ENCODE assay signal across 8 cellular contexts in the genomic region with DNA sequence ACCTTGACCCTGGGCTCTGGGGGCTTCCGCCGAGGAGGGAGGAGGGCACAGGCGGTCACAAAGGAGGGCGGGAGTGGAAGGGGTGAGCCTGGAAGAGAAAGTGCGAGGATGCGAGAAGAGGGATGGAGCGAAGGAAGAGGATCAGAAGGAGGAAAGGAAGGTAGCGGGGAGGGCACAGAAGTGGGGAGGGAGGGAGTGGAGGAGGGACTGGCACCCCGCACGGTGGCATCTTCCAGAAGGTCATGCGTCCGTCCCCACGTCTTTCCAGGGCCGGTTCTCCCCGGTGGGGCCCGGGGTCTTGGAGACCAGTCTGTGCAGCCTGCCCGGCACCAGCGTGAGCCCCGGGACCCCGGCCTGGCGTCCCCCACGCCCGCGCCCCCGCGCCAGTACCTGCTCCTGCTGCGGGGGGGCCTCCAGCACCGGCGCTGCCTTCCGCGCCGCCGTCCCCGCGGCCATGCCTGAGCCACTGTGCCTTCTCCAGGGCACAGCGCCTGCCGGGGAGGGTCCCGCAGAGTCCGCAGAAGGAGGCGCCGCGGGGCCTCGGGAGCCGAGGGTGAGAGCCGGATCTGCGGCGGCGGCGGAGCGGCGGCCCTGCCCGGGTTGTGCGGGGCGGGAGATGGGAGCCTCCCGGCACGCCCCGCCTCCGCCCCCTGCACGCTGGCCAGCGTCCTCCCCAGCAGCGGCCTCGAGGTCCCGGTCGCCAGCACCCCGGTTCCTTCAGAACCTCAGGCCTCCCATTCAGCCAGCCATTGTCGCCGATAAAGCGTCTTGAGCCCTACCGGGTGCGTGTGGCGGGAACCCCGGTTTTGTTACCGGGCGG. TPM values are rescaled to one million over a fixed set of nuclear protein-coding genes. Genes with fewer than 3 reads are reported as not detected.
A peak's percentile ranks its signal among the peaks of the same experiment; 100 is the strongest.
DNase-seq lines count a peak whose midpoint lies in the region; ATAC-seq and TF ChIP-seq lines count a peak whose summit lies in the region.

A gene (minus strand): TSS at position 618 of the 820 bp plus-strand sequence. CDS start 162 bp downstream, at position 456.

- DNase-seq in ACHN (peak; percentile 9), MM.1S (no peak), chondrocyte (ENCODE audit: low spot score) (no peak), lung (ENCODE audit: low spot score) (no peak), testis (no peak), A172 (ENCODE audit: low spot score) (no peak), NCI-H1105 (lab: John Stamatoyannopoulos, UW) (no peak)

- H2AFZ ChIP-seq in MM.1S (ENCODE audit: low read length), result 0 out of 2 replicates have a peak within 1 kb of the TSS, but pooled peaks have one; percentile 16

- no peaks in the 10 kb centered on the region for H3K36me3 ChIP-seq in MM.1S (replicated peaks; ENCODE audit: insufficient read depth, low read length)
- no peaks in the 10 kb centered on the region for H3K36me3 ChIP-seq in lung (ENCODE audit: control insufficient read depth in 2 of 2, insufficient read depth in 2 of 2, low read length in 2 of 2)
- H3K36me3 ChIP-seq in testis (ENCODE audit: low read depth, missing control alignments), result no peaks in the 10 kb centered on the region

- H3K27me3 ChIP-seq in MM.1S (replicated peaks; ENCODE audit: insufficient read depth, low read length) (no peaks in the 10 kb centered on the region), lung (ENCODE audit: control insufficient read depth, insufficient read depth) (no peaks in the 10 kb centered on the region), testis (no peaks in the 10 kb centered on the region)

- no peaks in the 10 kb centered on the region for H3K9me3 ChIP-seq in MM.1S (replicated peaks; ENCODE audit: insufficient read depth, low read length)
- peaks cover 0 to 6% of the 10 kb centered on the region in 2 donors for H3K9me3 ChIP-seq in lung (ENCODE audit: control insufficient read depth in 2 of 2, insufficient read depth in 1 of 2, low read length in 1 of 2)
- H3K9me3 ChIP-seq in testis, result no peaks in the 10 kb centered on the region

- peaks cover 4% of the 10 kb centered on the region for H3K27me3 Mint-ChIP-seq in chondrocyte (ENCODE audit: low read depth)

- in situ Hi-C loops in ACHN (cut with HindIII; ENCODE audit: low pct_ligation_motif_present, low pct_unique_long_range_greater_than_20kb, low sequenced_read_pairs), result no loop called here

- H3K4me2 ChIP-seq in MM.1S (ENCODE audit: low read depth, low read length), result peak within 1 kb of the TSS; percentile 35; the same call in 1 of the 2 replicates

- intact Hi-C loops in testis (cut with DNase I; ENCODE audit: low total_unique reads), result no loop called here

- H3K4me3 ChIP-seq in MM.1S (ENCODE audit: low read length) (peak within 1 kb of the TSS; percentile 36; the same call in 1 of the 2 replicates), lung (peak within 1 kb of the TSS; percentile 40), testis (peak within 1 kb of the TSS; percentile 50 to 61)

- no peak for TF ChIP-seq POLR2A in testis (IDR thresholded peaks at IDR 0.05)

- peak within 1 kb of the TSS; percentile 68 for H3K4me3 Mint-ChIP-seq in chondrocyte (ENCODE audit: unreplicated experiment)

- no peaks in the 10 kb centered on the region for H4K20me1 ChIP-seq in MM.1S (ENCODE audit: insufficient read depth, low read length)

- peaks cover 9% of the 10 kb centered on the region for H3K4me1 Mint-ChIP-seq in chondrocyte (ENCODE audit: low read depth)

- ATAC-seq in lung (ENCODE audit: insufficient read depth, low FRiP score) (no peak), HG03460 (IDR thresholded peaks at IDR 0.05; ENCODE audit: unreplicated experiment) (no peak)

- peaks cover 1% of the 10 kb centered on the region for H3K36me3 Mint-ChIP-seq in chondrocyte (ENCODE audit: low read depth)

- no peak for TF ChIP-seq CTCF in MM.1S (IDR thresholded peaks at IDR 0.05; ENCODE audit: low read length)
- no peak for TF ChIP-seq CTCF in chondrocyte (IDR thresholded peaks at IDR 0.05)
- TF ChIP-seq CTCF in lung (IDR thresholded peaks at IDR 0.05; ENCODE audit: control extremely low read depth, extremely low read depth), result no peak
- no peak for TF ChIP-seq CTCF in testis (IDR thresholded peaks at IDR 0.05)

- no peaks in the 10 kb centered on the region for H3K9me2 ChIP-seq in MM.1S (replicated peaks; ENCODE audit: insufficient read depth, low read length)

- H3K9ac ChIP-seq in MM.1S (ENCODE audit: low read length), result no peak within 1 kb of the TSS

- peaks cover under 1% of the 10 kb centered on the region for H3K9me3 Mint-ChIP-seq in chondrocyte (ENCODE audit: low read depth)

- no peaks in the 10 kb centered on the region for H3F3A ChIP-seq in MM.1S (ENCODE audit: insufficient read depth, low read length)

- no peak within 1 kb of the TSS for H3K27ac Mint-ChIP-seq in chondrocyte (ENCODE audit: unreplicated experiment)

- H3K27ac ChIP-seq in MM.1S (ENCODE audit: low read length) (no peak within 1 kb of the TSS), lung (ENCODE audit: low read depth in 1 of 2, low read length in 1 of 2) (no peak within 1 kb of the TSS), testis (no peak within 1 kb of the TSS)

- H3K79me2 ChIP-seq in MM.1S (ENCODE audit: low read length), result no peaks in the 10 kb centered on the region

- H3K4me1 ChIP-seq in MM.1S (ENCODE audit: low read length), result no peaks in the 10 kb centered on the region
- H3K4me1 ChIP-seq in lung (ENCODE audit: control insufficient read depth in 2 of 2, insufficient read depth in 2 of 2, low read length in 2 of 2), result peaks cover 0 to 12% of the 10 kb centered on the region in 2 donors
- H3K4me1 ChIP-seq in testis, result no peaks in the 10 kb centered on the region

- 8 to 9% methylated on average over 57 to 74 of the region's 74 CpGs for WGBS in lung, 2 donors
- 6 to 8% methylated on average over 20 to 74 of the region's 74 CpGs for WGBS in testis, 2 donors

RNA-seq across cellular contexts. Expression of the gene that starts here (rescaled TPM):
- total RNA-seq in chondrocyte (0.62 to 1.2 TPM (median 0.99 TPM) in 3 replicates), lung (1 to 10 TPM in 1 of 2 donors, under 1 TPM in 1; 0.15 to 1.8 TPM), testis (under 1 TPM; 0.63 to 0.99 TPM)
- polyA plus RNA-seq in lung (under 1 TPM; 0.16 TPM), testis (ENCODE audit: insufficient read depth, low read depth, low replicate concordance) (3.0 TPM)
- total RNA-seq in A172 (2014; rRNA removed; shearing (Covaris generic)), result not detected in 2 replicates
